In the genomic region with DNA sequence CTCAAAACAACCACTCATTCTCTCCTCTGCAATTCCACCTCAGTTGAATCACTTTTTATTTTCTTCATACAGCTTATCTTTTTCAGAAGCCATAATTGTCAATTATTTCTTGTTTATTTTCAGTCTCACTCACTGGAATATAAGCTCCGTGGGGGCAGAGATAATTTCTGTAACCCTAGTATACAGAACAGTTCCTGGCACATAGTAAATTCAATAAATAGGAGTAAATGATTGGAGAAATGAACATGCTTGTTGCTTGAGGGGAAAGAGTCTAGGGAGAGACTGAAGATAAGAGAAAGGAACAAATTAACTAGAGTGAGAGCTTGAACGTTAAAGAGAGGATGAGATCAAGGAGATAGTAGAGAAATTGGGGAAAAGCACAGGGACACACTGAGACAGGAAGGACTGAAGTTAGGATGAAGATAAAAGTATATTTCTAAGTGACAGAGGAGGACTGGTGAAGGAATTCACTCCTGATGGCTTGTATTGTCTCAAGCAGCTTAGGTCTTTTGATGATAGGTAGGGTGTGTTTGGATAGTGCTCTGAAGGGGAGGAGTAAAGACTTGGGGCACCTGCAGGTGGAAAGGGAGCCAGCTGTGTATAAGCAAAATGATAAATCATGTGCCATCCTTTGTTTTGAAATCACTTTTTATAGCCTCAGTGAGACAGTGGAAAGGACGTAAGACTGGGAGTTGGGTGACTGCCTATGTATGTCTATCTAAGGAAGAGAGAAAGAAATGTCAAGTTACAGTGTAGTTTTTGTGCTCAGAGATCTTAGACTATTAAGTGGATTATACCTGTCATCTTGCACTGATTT, we compare ENCODE assay signal across 1 cellular context.
TF ChIP-seq lines count a peak whose summit lies in the region.

No MANE protein-coding gene starts in this region.

TF ChIP-seq in HepG2, 621 proteins besides CTCF, POLR2A, EP300 and RAD21:
- TF ChIP-seq, protein P1, sequence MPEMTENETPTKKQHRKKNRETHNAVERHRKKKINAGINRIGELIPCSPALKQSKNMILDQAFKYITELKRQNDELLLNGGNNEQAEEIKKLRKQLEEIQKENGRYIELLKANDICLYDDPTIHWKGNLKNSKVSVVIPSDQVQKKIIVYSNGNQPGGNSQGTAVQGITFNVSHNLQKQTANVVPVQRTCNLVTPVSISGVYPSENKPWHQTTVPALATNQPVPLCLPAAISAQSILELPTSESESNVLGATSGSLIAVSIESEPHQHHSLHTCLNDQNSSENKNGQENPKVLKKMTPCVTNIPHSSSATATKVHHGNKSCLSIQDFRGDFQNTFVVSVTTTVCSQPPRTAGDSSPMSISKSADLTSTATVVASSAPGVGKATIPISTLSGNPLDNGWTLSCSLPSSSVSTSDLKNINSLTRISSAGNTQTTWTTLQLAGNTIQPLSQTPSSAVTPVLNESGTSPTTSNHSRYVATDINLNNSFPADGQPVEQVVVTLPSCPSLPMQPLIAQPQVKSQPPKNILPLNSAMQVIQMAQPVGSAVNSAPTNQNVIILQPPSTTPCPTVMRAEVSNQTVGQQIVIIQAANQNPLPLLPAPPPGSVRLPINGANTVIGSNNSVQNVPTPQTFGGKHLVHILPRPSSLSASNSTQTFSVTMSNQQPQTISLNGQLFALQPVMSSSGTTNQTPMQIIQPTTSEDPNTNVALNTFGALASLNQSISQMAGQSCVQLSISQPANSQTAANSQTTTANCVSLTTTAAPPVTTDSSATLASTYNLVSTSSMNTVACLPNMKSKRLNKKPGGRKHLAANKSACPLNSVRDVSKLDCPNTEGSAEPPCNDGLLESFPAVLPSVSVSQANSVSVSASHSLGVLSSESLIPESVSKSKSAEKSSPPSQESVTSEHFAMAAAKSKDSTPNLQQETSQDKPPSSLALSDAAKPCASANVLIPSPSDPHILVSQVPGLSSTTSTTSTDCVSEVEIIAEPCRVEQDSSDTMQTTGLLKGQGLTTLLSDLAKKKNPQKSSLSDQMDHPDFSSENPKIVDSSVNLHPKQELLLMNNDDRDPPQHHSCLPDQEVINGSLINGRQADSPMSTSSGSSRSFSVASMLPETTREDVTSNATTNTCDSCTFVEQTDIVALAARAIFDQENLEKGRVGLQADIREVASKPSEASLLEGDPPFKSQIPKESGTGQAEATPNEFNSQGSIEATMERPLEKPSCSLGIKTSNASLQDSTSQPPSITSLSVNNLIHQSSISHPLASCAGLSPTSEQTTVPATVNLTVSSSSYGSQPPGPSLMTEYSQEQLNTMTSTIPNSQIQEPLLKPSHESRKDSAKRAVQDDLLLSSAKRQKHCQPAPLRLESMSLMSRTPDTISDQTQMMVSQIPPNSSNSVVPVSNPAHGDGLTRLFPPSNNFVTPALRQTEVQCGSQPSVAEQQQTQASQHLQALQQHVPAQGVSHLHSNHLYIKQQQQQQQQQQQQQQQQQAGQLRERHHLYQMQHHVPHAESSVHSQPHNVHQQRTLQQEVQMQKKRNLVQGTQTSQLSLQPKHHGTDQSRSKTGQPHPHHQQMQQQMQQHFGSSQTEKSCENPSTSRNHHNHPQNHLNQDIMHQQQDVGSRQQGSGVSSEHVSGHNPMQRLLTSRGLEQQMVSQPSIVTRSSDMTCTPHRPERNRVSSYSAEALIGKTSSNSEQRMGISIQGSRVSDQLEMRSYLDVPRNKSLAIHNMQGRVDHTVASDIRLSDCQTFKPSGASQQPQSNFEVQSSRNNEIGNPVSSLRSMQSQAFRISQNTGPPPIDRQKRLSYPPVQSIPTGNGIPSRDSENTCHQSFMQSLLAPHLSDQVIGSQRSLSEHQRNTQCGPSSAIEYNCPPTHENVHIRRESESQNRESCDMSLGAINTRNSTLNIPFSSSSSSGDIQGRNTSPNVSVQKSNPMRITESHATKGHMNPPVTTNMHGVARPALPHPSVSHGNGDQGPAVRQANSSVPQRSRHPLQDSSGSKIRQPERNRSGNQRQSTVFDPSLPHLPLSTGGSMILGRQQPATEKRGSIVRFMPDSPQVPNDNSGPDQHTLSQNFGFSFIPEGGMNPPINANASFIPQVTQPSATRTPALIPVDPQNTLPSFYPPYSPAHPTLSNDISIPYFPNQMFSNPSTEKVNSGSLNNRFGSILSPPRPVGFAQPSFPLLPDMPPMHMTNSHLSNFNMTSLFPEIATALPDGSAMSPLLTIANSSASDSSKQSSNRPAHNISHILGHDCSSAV (CRISPR knock-in tag; IDR thresholded peaks at IDR 0.05; ENCODE audit: borderline replicate concordance), result no peak
- no peak for TF ChIP-seq ZNF790 (CRISPR knock-in tag; IDR thresholded peaks at IDR 0.05; ENCODE audit: borderline replicate concordance)
- no peak for TF ChIP-seq ZBTB14 (CRISPR knock-in tag; IDR thresholded peaks at IDR 0.05)
- TF ChIP-seq, protein P2, sequence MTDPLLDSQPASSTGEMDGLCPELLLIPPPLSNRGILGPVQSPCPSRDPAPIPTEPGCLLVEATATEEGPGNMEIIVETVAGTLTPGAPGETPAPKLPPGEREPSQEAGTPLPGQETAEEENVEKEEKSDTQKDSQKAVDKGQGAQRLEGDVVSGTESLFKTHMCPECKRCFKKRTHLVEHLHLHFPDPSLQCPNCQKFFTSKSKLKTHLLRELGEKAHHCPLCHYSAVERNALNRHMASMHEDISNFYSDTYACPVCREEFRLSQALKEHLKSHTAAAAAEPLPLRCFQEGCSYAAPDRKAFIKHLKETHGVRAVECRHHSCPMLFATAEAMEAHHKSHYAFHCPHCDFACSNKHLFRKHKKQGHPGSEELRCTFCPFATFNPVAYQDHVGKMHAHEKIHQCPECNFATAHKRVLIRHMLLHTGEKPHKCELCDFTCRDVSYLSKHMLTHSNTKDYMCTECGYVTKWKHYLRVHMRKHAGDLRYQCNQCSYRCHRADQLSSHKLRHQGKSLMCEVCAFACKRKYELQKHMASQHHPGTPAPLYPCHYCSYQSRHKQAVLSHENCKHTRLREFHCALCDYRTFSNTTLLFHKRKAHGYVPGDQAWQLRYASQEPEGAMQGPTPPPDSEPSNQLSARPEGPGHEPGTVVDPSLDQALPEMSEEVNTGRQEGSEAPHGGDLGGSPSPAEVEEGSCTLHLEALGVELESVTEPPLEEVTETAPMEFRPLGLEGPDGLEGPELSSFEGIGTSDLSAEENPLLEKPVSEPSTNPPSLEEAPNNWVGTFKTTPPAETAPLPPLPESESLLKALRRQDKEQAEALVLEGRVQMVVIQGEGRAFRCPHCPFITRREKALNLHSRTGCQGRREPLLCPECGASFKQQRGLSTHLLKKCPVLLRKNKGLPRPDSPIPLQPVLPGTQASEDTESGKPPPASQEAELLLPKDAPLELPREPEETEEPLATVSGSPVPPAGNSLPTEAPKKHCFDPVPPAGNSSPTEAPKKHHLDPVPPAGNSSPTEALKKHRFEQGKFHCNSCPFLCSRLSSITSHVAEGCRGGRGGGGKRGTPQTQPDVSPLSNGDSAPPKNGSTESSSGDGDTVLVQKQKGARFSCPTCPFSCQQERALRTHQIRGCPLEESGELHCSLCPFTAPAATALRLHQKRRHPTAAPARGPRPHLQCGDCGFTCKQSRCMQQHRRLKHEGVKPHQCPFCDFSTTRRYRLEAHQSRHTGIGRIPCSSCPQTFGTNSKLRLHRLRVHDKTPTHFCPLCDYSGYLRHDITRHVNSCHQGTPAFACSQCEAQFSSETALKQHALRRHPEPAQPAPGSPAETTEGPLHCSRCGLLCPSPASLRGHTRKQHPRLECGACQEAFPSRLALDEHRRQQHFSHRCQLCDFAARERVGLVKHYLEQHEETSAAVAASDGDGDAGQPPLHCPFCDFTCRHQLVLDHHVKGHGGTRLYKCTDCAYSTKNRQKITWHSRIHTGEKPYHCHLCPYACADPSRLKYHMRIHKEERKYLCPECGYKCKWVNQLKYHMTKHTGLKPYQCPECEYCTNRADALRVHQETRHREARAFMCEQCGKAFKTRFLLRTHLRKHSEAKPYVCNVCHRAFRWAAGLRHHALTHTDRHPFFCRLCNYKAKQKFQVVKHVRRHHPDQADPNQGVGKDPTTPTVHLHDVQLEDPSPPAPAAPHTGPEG (CRISPR knock-in tag; IDR thresholded peaks at IDR 0.05), result no peak
- no peak for TF ChIP-seq ZNF235 (CRISPR knock-in tag; IDR thresholded peaks at IDR 0.05; ENCODE audit: borderline replicate concordance)
- no peak for TF ChIP-seq PCBP2 (optimal IDR thresholded peaks at IDR 0.05; ENCODE audit: low read depth, low read length, poor library complexity, severe bottlenecking)
- no peak for TF ChIP-seq ZNF329 (CRISPR knock-in tag; IDR thresholded peaks at IDR 0.05; ENCODE audit: low read depth)
- TF ChIP-seq, protein P3, sequence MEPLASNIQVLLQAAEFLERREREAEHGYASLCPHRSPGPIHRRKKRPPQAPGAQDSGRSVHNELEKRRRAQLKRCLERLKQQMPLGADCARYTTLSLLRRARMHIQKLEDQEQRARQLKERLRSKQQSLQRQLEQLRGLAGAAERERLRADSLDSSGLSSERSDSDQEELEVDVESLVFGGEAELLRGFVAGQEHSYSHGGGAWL (CRISPR knock-in tag; IDR thresholded peaks at IDR 0.05), result no peak
- TF ChIP-seq DPF2 (CRISPR knock-in tag; IDR thresholded peaks at IDR 0.05; ENCODE audit: borderline replicate concordance, low read depth), result no peak
- no peak for TF ChIP-seq ATRX (CRISPR knock-in tag; IDR thresholded peaks at IDR 0.05; ENCODE audit: borderline replicate concordance)
- no peak for TF ChIP-seq ATF3 (CRISPR knock-in tag; IDR thresholded peaks at IDR 0.05)
